In the genomic region with DNA sequence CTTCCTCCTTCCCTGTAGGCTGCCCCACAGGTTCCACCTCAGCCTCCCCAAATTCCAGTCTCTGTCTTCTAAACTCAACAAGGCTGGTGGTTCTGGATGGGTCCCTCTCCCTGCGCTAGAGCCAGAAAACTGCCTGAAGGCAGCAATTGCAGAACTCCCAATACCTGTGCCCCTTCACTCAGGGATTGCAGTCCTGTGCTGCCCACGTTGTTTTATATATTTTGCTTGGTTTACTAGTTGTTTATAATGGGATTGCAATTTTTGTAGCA, we compare ENCODE assay signal across 21 cellular contexts. TPM values are rescaled to one million over a fixed set of nuclear protein-coding genes. Genes with fewer than 3 reads are reported as not detected.
DNase-seq lines count a peak whose midpoint lies in the region; ATAC-seq, FAIRE-seq and TF ChIP-seq lines count a peak whose summit lies in the region.
"Had no signal": no experiment of that assay in that cellular context is flagged by ENCODE, and none has a peak within 500 bp of the region (broad histone marks: within the 10 kb centered on the region; RNA-seq: fewer than 3 reads in every experiment).

No MANE protein-coding gene starts in this region.

- no peaks in the 10 kb centered on the region for H3K27me3 ChIP-seq in PC-3 (ENCODE audit: low read length)
- H3K27me3 ChIP-seq in esophagus (ENCODE audit: control insufficient read depth in 1 of 2, insufficient read depth in 2 of 2, low read length in 2 of 2) = no peaks in the 10 kb centered on the region
- no peaks in the 10 kb centered on the region for H3K27me3 ChIP-seq in ovary

- H3K27ac ChIP-seq in A549 = no peak overlapping the region
- H3K27ac ChIP-seq in PC-3 (ENCODE audit: low read length) = peak overlapping the region; percentile 79
- peak overlapping the region; percentile 12 to 64 for H3K27ac ChIP-seq in esophagus (ENCODE audit: low read depth in 2 of 2, low read length in 1 of 2)
- H3K27ac ChIP-seq in ovary = no peak overlapping the region
- H3K27ac ChIP-seq: C4-2B had no signal

- H3K4me1 Mint-ChIP-seq in nephron progenitor cell = peaks cover 27% of the 10 kb centered on the region
- H3K4me1 Mint-ChIP-seq in stimulated activated naive CD8-positive, alpha-beta T cell treated with anti-CD3 and anti-CD28 coated beads, Interleukin-15, amount 100 ng/mL, for 72 hours = peaks cover 23% of the 10 kb centered on the region
- H3K4me1 Mint-ChIP-seq: CD8-positive, alpha-beta memory T cell had no signal

- TF ChIP-seq EP300 in A549 (IDR thresholded peaks at IDR 0.05) (no peak), ovary (IDR thresholded peaks at IDR 0.05) (no peak)

- H3K9me3 Mint-ChIP-seq in nephron progenitor cell = peaks cover 16% of the 10 kb centered on the region
- peaks cover 7 to 9% of the 10 kb centered on the region in 2 donors for H3K9me3 Mint-ChIP-seq in stimulated activated naive CD8-positive, alpha-beta T cell treated with anti-CD3 and anti-CD28 coated beads, Interleukin-15, amount 100 ng/mL, for 72 hours

- H3K4me3 ChIP-seq in A549 (no peak overlapping the region), PC-3 (ENCODE audit: low read length) (no peak overlapping the region), esophagus (ENCODE audit: low read depth in 1 of 2, low read length in 2 of 2) (no peak overlapping the region), ovary (no peak overlapping the region)

- no peaks in the 10 kb centered on the region for H3K36me3 ChIP-seq in PC-3 (ENCODE audit: low read depth, low read length)
- no peaks in the 10 kb centered on the region for H3K36me3 ChIP-seq in esophagus (ENCODE audit: control insufficient read depth in 2 of 2, insufficient read depth in 2 of 2, low read length in 1 of 2)
- H3K36me3 ChIP-seq in ovary = no peaks in the 10 kb centered on the region

- H3F3A ChIP-seq in PC-3 (ENCODE audit: low read length, unreplicated experiment) = peaks cover 8% of the 10 kb centered on the region

- no peak for DNase-seq in A549 (ENCODE audit: low read depth in 1 of 2, low spot score in 1 of 2)
- no peak for DNase-seq in PC-3
- no peak for DNase-seq in nephron progenitor cell
- DNase-seq in HCEC 1CT = no peak
- no peak for DNase-seq in stimulated activated naive CD8-positive, alpha-beta T cell treated with anti-CD3 and anti-CD28 coated beads, Interleukin-15, amount 100 ng/mL, for 72 hours
- DNase-seq in ovary = no peak
- DNase-seq: 8988T; CD8-positive, alpha-beta memory T cell; DMS53; GF-D8; Karpas-422; NCI-H1694; NCI-H2081; NCI-H446; NCI-H526; SHP77 had no signal

- no peaks in the 10 kb centered on the region for H3K9me2 ChIP-seq in PC-3 (replicated peaks; ENCODE audit: low read length)

- WGBS in A549 (ENCODE audit: missing lambda C conversion rate) = 52% methylated on average over 2 of the region's 2 CpGs
- 45 to 51% methylated on average over 2 of the region's 2 CpGs for WGBS in esophagus, 2 donors
- 68 to 85% (median 76%) methylated on average over 2 of the region's 2 CpGs for WGBS in ovary, 3 donors

- H3K79me2 ChIP-seq in PC-3 (ENCODE audit: low read length) = no peaks in the 10 kb centered on the region

- CTCF ChIA-PET in A549 (lab: Yijun Ruan, JAX) (interaction anchor here (0.7 to 4.8 kb wide), 2 partner anchors 12 to 52 kb away, joined by 4 to 36 read pairs; no protein-coding TSS in a partner anchor), PC-3 (lab: Charles Lee) (no interaction called here)

- ATAC-seq in A549 (no peak; a peak in 1 of 6 replicates), PC-3 (no peak), HG02623 (IDR thresholded peaks at IDR 0.05; ENCODE audit: unreplicated experiment) (no peak)
- no peak for ATAC-seq in stimulated activated naive CD8-positive, alpha-beta T cell treated with anti-CD3 and anti-CD28 coated beads, Interleukin-15, amount 100 ng/mL, for 72 hours

- H3K4me2 ChIP-seq in A549 (no peak overlapping the region), PC-3 (ENCODE audit: low read length) (peak overlapping the region; percentile 36)

- H3K4me3 Mint-ChIP-seq in nephron progenitor cell = no peak overlapping the region
- H3K4me3 Mint-ChIP-seq in stimulated activated naive CD8-positive, alpha-beta T cell treated with anti-CD3 and anti-CD28 coated beads, Interleukin-15, amount 100 ng/mL, for 72 hours = no peak overlapping the region
- H3K4me3 Mint-ChIP-seq: CD8-positive, alpha-beta memory T cell had no signal

- H3K9me3 ChIP-seq in A549 = no peaks in the 10 kb centered on the region
- H3K9me3 ChIP-seq in PC-3 (ENCODE audit: low read length) = no peaks in the 10 kb centered on the region
- H3K9me3 ChIP-seq in esophagus (ENCODE audit: control insufficient read depth in 2 of 2, insufficient read depth in 1 of 2, low read depth in 1 of 2, low read length in 1 of 2) = no peaks in the 10 kb centered on the region
- H3K9me3 ChIP-seq in ovary = no peaks in the 10 kb centered on the region

- no peak overlapping the region; the same call in 1 of the 2 replicates for H3K9ac ChIP-seq in PC-3 (ENCODE audit: low read length)

- FAIRE-seq in A549 (lab: Jason Lieb, UNC) = peak; percentile 43
- FAIRE-seq: H54 had no signal

- H3K27me3 Mint-ChIP-seq in nephron progenitor cell (ENCODE audit: low read depth, poor library complexity) = peaks cover 13% of the 10 kb centered on the region
- H3K27me3 Mint-ChIP-seq in stimulated activated naive CD8-positive, alpha-beta T cell treated with anti-CD3 and anti-CD28 coated beads, Interleukin-15, amount 100 ng/mL, for 72 hours = peaks cover 35% of the 10 kb centered on the region

- no TSS peak for BruUV-seq in PC-3 (replicated peaks; lab: Mats Ljungman, UMichigan)

- POLR2A ChIA-PET in A549 (lab: Yijun Ruan, JAX) (no interaction called here), PC-3 (lab: Charles Lee; ENCODE audit: unreplicated experiment) (no interaction called here)

- H4K20me1 ChIP-seq in PC-3 (ENCODE audit: low read length) = no peaks in the 10 kb centered on the region

- TF ChIP-seq POLR2A in A549 (IDR thresholded peaks at IDR 0.05; ENCODE audit: low read length) = no peak
- TF ChIP-seq POLR2A in ovary (IDR thresholded peaks at IDR 0.05) = no peak

- no peak for TF ChIP-seq CTCF in A549 (IDR thresholded peaks at IDR 0.05)
- TF ChIP-seq CTCF in PC-3 (conservative IDR thresholded peaks at IDR 0.05; ENCODE audit: low read depth, low read length) = no peak
- no peak for TF ChIP-seq CTCF in nephron progenitor cell (IDR thresholded peaks at IDR 0.05)
- no peak for TF ChIP-seq CTCF in ovary (IDR thresholded peaks at IDR 0.05)

- TF ChIP-seq RAD21 in A549 (conservative IDR thresholded peaks at IDR 0.05 in 1 of 2, IDR thresholded peaks at IDR 0.05 in 1 of 2) = no peak

- 0 out of 2 replicates have a peak overlapping the region, but pooled peaks have one; percentile 3 for H2AFZ ChIP-seq in PC-3 (ENCODE audit: low read length)

- peaks cover 13% of the 10 kb centered on the region for H3K36me3 Mint-ChIP-seq in nephron progenitor cell (ENCODE audit: low read depth)
- H3K36me3 Mint-ChIP-seq: CD8-positive, alpha-beta memory T cell had no signal

- H3K27ac Mint-ChIP-seq in nephron progenitor cell = peak overlapping the region; percentile 53
- peak overlapping the region in 1 of 2 donors; percentile 5 for H3K27ac Mint-ChIP-seq in stimulated activated naive CD8-positive, alpha-beta T cell treated with anti-CD3 and anti-CD28 coated beads, Interleukin-15, amount 100 ng/mL, for 72 hours
- H3K27ac Mint-ChIP-seq: CD8-positive, alpha-beta memory T cell had no signal

- intact Hi-C loops in PC-3 (cut with micrococcal nuclease) = no loop called here
- intact Hi-C loops in ovary (cut with DNase I) = no loop called here

- H3K4me1 ChIP-seq in A549 (peaks cover 2% of the 10 kb centered on the region; the same call in 1 of the 3 replicates), PC-3 (ENCODE audit: insufficient read depth, low read length) (peaks cover 20% of the 10 kb centered on the region), esophagus (ENCODE audit: control insufficient read depth in 2 of 2, insufficient read depth in 2 of 2, low read length in 1 of 2) (peaks cover 0 to 2% of the 10 kb centered on the region in 2 donors), ovary (ENCODE audit: insufficient read depth) (no peaks in the 10 kb centered on the region)

TF ChIP-seq in A549, 52 proteins besides CTCF, POLR2A, EP300 and RAD21:
- TF ChIP-seq CHD2 (IDR thresholded peaks at IDR 0.05; ENCODE audit: low read length, partially characterized antibody) = no peak
- TF ChIP-seq, protein P1, sequence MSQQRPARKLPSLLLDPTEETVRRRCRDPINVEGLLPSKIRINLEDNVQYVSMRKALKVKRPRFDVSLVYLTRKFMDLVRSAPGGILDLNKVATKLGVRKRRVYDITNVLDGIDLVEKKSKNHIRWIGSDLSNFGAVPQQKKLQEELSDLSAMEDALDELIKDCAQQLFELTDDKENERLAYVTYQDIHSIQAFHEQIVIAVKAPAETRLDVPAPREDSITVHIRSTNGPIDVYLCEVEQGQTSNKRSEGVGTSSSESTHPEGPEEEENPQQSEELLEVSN (IDR thresholded peaks at IDR 0.05; ENCODE audit: borderline replicate concordance, low read depth) = no peak
- TF ChIP-seq BHLHE40 (IDR thresholded peaks at IDR 0.05; ENCODE audit: low read depth, low read length) = no peak
- TF ChIP-seq HEYL (CRISPR knock-in tag; IDR thresholded peaks at IDR 0.05) = no peak
- no peak for TF ChIP-seq SMC3 (IDR thresholded peaks at IDR 0.05)
- no peak for TF ChIP-seq POLR2AphosphoS2 (conservative IDR thresholded peaks at IDR 0.05; ENCODE audit: low read length)

RNA-seq across cellular contexts. Expression of a gene that starts 14.8 kb away (rescaled TPM):
- 201 and 253 TPM in 2 replicates for polyA plus RNA-seq in A549 (2011; rRNA removed)
- polyA plus RNA-seq in A549 (2012; cell fraction: cytosol; rRNA removed) = 152 and 184 TPM in 2 replicates
- polyA plus RNA-seq in A549 (2012; cell fraction: nucleus; rRNA removed) = 108 and 126 TPM in 2 replicates
- 138 to 150 TPM (median 145 TPM) in 3 replicates for polyA plus RNA-seq in A549 (2017; fragmentation: RNase III; extraction: RNeasy Plus Mini Kit Qiagen cat#74134 plus additional on column Dnase treatment)
- polyA minus RNA-seq in A549 (2011; rRNA and poly(A)+ RNA removed) = 80.1 and 86.6 TPM in 2 replicates
- 115 and 164 TPM in 2 replicates for total RNA-seq in PC-3 (2014; rRNA removed)
- polyA plus RNA-seq in esophagus = 10 to 100 TPM; 30.0 to 82.0 TPM
- total RNA-seq in ovary = 10 to 100 TPM; 39.2 to 97.7 (median 80.6) TPM
- 100 to 1,000 TPM in 1 of 2 donors, 10 to 100 TPM in 1; 93.8 to 245 TPM for polyA plus RNA-seq in ovary

RNA-seq across cellular contexts. Expression of a gene that starts 36.2 kb away (rescaled TPM):
- polyA plus RNA-seq in A549 (2011; rRNA removed) = 24.8 and 32.8 TPM in 2 replicates
- 29.6 and 41.4 TPM in 2 replicates for polyA plus RNA-seq in A549 (2012; cell fraction: cytosol; rRNA removed)
- polyA plus RNA-seq in A549 (2012; cell fraction: nucleus; rRNA removed) = 45.3 and 60.4 TPM in 2 replicates
- polyA plus RNA-seq in A549 (2017; fragmentation: RNase III; extraction: RNeasy Plus Mini Kit Qiagen cat#74134 plus additional on column Dnase treatment) = 23.6 to 31.0 TPM (median 30.3 TPM) in 3 replicates
- polyA minus RNA-seq in A549 (2011; rRNA and poly(A)+ RNA removed) = 19.3 and 25.6 TPM in 2 replicates
- 85.3 and 85.6 TPM in 2 replicates for total RNA-seq in PC-3 (2014; rRNA removed)
- polyA plus RNA-seq in esophagus = 10 to 100 TPM in 1 of 2 donors, 1 to 10 TPM in 1; 9.3 to 11.0 TPM
- total RNA-seq in ovary = 10 to 100 TPM; 22.5 to 66.5 (median 53.7) TPM
- 10 to 100 TPM; 38.7 to 69.2 TPM for polyA plus RNA-seq in ovary
- total RNA-seq: OCI-LY7 had no signal
- polyA plus RNA-seq: CD8-positive, alpha-beta memory T cell had no signal

Comparison
In these comparisons a context has a peak if more than half of its experiments do, and no peak if none do; other contexts are left out.
1. H3K27ac ChIP-seq: peak in PC-3 (single experiment) and esophagus (2 of 2); none in A549 (0 of 2) and ovary (0 of 2).